Comparison of ENCODE assay signal across 10 cellular contexts in the genomic region with DNA sequence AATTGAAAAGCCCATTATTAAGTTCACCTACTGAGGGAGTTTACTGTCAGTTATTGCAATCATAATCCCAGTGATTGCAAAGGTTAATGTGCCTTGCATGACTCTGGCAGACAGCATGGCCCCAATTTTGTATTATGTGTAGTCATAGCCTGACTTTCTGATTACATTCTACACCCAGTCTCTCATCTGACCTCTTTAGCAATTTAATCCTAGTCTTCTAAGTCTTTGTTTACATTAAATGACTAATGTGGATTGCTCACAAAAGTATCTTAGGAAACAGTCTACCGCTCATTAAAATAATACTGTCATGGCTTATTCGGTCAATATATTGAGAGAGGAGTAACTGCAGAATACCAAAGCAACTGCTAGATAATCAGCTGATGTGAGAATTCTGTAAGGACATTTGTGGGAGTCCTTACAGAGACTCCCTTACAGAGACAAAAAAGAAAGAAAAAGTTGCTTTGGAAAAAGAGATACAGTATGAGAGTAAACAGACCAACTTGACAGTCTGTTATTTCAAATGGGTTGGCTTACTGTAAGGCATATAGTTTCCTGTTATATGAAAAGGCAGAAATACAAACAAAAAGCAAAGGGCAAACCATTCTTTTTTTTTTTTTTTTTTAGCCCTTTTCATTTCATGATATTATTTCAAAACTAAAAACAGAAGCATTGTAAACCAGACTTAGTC. TPM values are rescaled to one million over a fixed set of nuclear protein-coding genes. Genes with fewer than 3 reads are reported as not detected.
DNase-seq lines count a peak whose midpoint lies in the region; ATAC-seq, FAIRE-seq and TF ChIP-seq lines count a peak whose summit lies in the region.
"Had no signal": no experiment of that assay in that cellular context is flagged by ENCODE, and none has a peak within 500 bp of the region (broad histone marks: within the 10 kb centered on the region; RNA-seq: fewer than 3 reads in every experiment).

No MANE protein-coding gene starts in this region.

- TF ChIP-seq POLR2A in A549 (IDR thresholded peaks at IDR 0.05; ENCODE audit: low read length) = no peak

- CTCF ChIA-PET in A549 (lab: Yijun Ruan, JAX) = interaction anchor here (1.3 to 1.9 kb wide), 2 partner anchors 12 to 108 kb away, joined by 3 to 4 read pairs; no protein-coding TSS in a partner anchor

- H3K4me1 ChIP-seq in A549 = peaks cover 45% of the 10 kb centered on the region

- TF ChIP-seq EP300 in A549 (IDR thresholded peaks at IDR 0.05) = no peak

- no peak for TF ChIP-seq RAD21 in A549 (conservative IDR thresholded peaks at IDR 0.05 in 1 of 2, IDR thresholded peaks at IDR 0.05 in 1 of 2)

- H3K4me2 ChIP-seq in A549 = peak overlapping the region; percentile 68

- FAIRE-seq in A549 (lab: Jason Lieb, UNC) (peak; percentile 43), GM19239 (lab: Jason Lieb, UNC) (peak; percentile 76)

- ATAC-seq in A549 (peak; percentile 86 to 91), SK-N-SH treated with all-trans-retinoic acid at 6 μM for 48 hours (peak; percentile 79), GM21737 (IDR thresholded peaks at IDR 0.05; ENCODE audit: unreplicated experiment) (no peak), HG02623 (IDR thresholded peaks at IDR 0.05; ENCODE audit: unreplicated experiment) (no peak)

- DNase-seq in A549 (ENCODE audit: low read depth in 1 of 2, low spot score in 1 of 2) (peak; percentile 7 to 45), GM19239 (ENCODE audit: insufficient read length, low spot score) (no peak), foreskin melanocyte (peak; percentile 27), SKM-1 treated with dmso at 0.1 percent for 144 hours (lab: John Stamatoyannopoulos, UW; ENCODE audit: unreplicated experiment) (no peak), inferior parietal cortex (ENCODE audit: extremely low spot score) (no peak)
- DNase-seq: anterior cingulate cortex, NCI-H1694 treated with DMSO at 0.1 percent for 48 hours had no signal

- POLR2A ChIA-PET in A549 (lab: Yijun Ruan, JAX) = no interaction called here

- H3K4me3 ChIP-seq in A549 = no peak overlapping the region

- H3K27ac ChIP-seq in A549 = peak overlapping the region; percentile 4 to 32; a peak in 3 of 6 replicates

- no peaks in the 10 kb centered on the region for H3K9me3 ChIP-seq in A549

- no peak for TF ChIP-seq CTCF in A549 (IDR thresholded peaks at IDR 0.05)

- 6% methylated on average over 2 of the region's 2 CpGs for WGBS in A549 (ENCODE audit: missing lambda C conversion rate)

TF ChIP-seq in A549, 52 proteins besides CTCF, POLR2A, EP300 and RAD21:
- TF ChIP-seq NR3C1 (IDR thresholded peaks at IDR 0.05) (no peak), JUNB (IDR thresholded peaks at IDR 0.05) (peak; percentile 64), MAFK (IDR thresholded peaks at IDR 0.05; ENCODE audit: partially characterized antibody) (no peak), EHMT2 (IDR thresholded peaks at IDR 0.05; ENCODE audit: low read depth) (no peak), FOSL2 (IDR thresholded peaks at IDR 0.05) (0 out of 2 replicates have a peak, but pooled peaks have one; percentile 30), FOSL2 (CRISPR knock-in tag; IDR thresholded peaks at IDR 0.05) (peak; percentile 84), SMC3 (IDR thresholded peaks at IDR 0.05) (no peak), FOSB (CRISPR knock-in tag; IDR thresholded peaks at IDR 0.05) (no peak), CEBPB (IDR thresholded peaks at IDR 0.05) (peak; percentile 50 to 54; a peak in 3 of 4 replicates), HOXA7 (CRISPR knock-in tag; IDR thresholded peaks at IDR 0.05) (no peak), BHLHE40 (IDR thresholded peaks at IDR 0.05; ENCODE audit: low read depth, low read length) (no peak), GATA3 (IDR thresholded peaks at IDR 0.05; ENCODE audit: borderline replicate concordance) (peak; percentile 24; the same call in 1 of the 2 replicates), RFX5 (IDR thresholded peaks at IDR 0.05) (no peak), JUN (IDR thresholded peaks at IDR 0.05) (0 out of 5 replicates have a peak, but pooled peaks of 1 of the 2 experiments have one; percentile 36)
- TF ChIP-seq, protein P1, sequence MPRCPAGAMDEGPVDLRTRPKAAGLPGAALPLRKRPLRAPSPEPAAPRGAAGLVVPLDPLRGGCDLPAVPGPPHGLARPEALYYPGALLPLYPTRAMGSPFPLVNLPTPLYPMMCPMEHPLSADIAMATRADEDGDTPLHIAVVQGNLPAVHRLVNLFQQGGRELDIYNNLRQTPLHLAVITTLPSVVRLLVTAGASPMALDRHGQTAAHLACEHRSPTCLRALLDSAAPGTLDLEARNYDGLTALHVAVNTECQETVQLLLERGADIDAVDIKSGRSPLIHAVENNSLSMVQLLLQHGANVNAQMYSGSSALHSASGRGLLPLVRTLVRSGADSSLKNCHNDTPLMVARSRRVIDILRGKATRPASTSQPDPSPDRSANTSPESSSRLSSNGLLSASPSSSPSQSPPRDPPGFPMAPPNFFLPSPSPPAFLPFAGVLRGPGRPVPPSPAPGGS (IDR thresholded peaks at IDR 0.05) = no peak

TF ChIP-seq in SK-N-SH treated with all-trans-retinoic acid at 6 μM for 48 hours, 23 proteins besides CTCF, POLR2A, EP300 and RAD21:
- TF ChIP-seq ESRRG (CRISPR knock-in tag; IDR thresholded peaks at IDR 0.05) = no peak
- no peak for TF ChIP-seq ZNF70 (CRISPR knock-in tag; IDR thresholded peaks at IDR 0.05)
- no peak for TF ChIP-seq BACH2 (CRISPR knock-in tag; IDR thresholded peaks at IDR 0.05; ENCODE audit: borderline replicate concordance)
- TF ChIP-seq, protein P2, sequence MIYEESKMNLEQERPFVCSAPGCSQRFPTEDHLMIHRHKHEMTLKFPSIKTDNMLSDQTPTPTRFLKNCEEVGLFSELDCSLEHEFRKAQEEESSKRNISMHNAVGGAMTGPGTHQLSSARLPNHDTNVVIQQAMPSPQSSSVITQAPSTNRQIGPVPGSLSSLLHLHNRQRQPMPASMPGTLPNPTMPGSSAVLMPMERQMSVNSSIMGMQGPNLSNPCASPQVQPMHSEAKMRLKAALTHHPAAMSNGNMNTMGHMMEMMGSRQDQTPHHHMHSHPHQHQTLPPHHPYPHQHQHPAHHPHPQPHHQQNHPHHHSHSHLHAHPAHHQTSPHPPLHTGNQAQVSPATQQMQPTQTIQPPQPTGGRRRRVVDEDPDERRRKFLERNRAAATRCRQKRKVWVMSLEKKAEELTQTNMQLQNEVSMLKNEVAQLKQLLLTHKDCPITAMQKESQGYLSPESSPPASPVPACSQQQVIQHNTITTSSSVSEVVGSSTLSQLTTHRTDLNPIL (CRISPR knock-in tag; IDR thresholded peaks at IDR 0.05; ENCODE audit: low read depth) = no peak
- no peak for TF ChIP-seq SNAI2 (CRISPR knock-in tag; IDR thresholded peaks at IDR 0.05)
- no peak for TF ChIP-seq ZC3H10 (CRISPR knock-in tag; IDR thresholded peaks at IDR 0.05)
TF ChIP-seq in SK-N-SH treated with all-trans-retinoic acid at 6 μM for 48 hours: peak in this region for 0.

RNA-seq across cellular contexts. Expression of a gene that starts 42.8 kb away (rescaled TPM):
- 51.3 and 55.5 TPM in 2 replicates for polyA plus RNA-seq in A549 (2011; rRNA removed)
- polyA plus RNA-seq in A549 (2012; cell fraction: cytosol; rRNA removed) = 16.4 and 20.8 TPM in 2 replicates
- polyA plus RNA-seq in A549 (2012; cell fraction: nucleus; rRNA removed) = 19.0 and 26.3 TPM in 2 replicates
- polyA plus RNA-seq in A549 (2017; fragmentation: RNase III; extraction: RNeasy Plus Mini Kit Qiagen cat#74134 plus additional on column Dnase treatment) = 27.2 to 29.7 TPM (median 29.1 TPM) in 3 replicates
- 65.3 and 78.9 TPM in 2 replicates for polyA minus RNA-seq in A549 (2011; rRNA and poly(A)+ RNA removed)

Comparison
In these comparisons a context has a peak if more than half of its experiments do, and no peak if none do; other contexts are left out.
1. ATAC-seq: peak in A549 (2 of 2) and SK-N-SH treated with all-trans-retinoic acid at 6 μM for 48 hours (single experiment); none in GM21737 (single experiment) and HG02623 (single experiment).
2. DNase-seq: peak in A549 (2 of 2) and foreskin melanocyte (single experiment); none in GM19239 (single experiment), SKM-1 treated with dmso at 0.1 percent for 144 hours (single experiment) and inferior parietal cortex (single experiment).